Comparison of ENCODE assay signal across 9 cellular contexts in genomic region chr17:30379303-30380105, GRCh38. TPM values are rescaled to one million over a fixed set of nuclear protein-coding genes. Genes with fewer than 3 reads are reported as not detected.
A peak's percentile ranks its signal among the peaks of the same experiment; 100 is the strongest.
DNase-seq lines count a peak whose midpoint lies in the region; ATAC-seq and TF ChIP-seq lines count a peak whose summit lies in the region.
"Had no signal": no experiment of that assay in that cellular context is flagged by ENCODE, and none has a peak within 500 bp of the region (broad histone marks: within the 10 kb centered on the region; RNA-seq: fewer than 3 reads in every experiment).

No MANE protein-coding gene starts in this region.

- intact Hi-C loops in CD4-positive, alpha-beta memory T cell (cut with micrococcal nuclease) = loop anchor here (2.0 kb wide), 1 partner anchor 329 kb away; no protein-coding TSS in a partner anchor

- peak; percentile 6 to 45 (median 24) for DNase-seq in CD4-positive, alpha-beta memory T cell
- DNase-seq in LNCaP clone FGC (ENCODE audit: low read depth) (no peak), fibroblast of villous mesenchyme (ENCODE audit: low read depth) (no peak), iPS-NIHi7 (ENCODE audit: extremely low spot score) (no peak)
- DNase-seq in activated T-cell treated with anti-CD3 and anti-CD28 coated beads, Interleukin-2, amount 50 U/mL, for 72 hours = peak; percentile 42 to 43

- H3K4me1 ChIP-seq in CD4-positive, alpha-beta memory T cell (ENCODE audit: insufficient read depth, low read length) = peaks cover 69% of the 10 kb centered on the region
- H3K4me1 ChIP-seq in neutrophil (ENCODE audit: control insufficient read depth in 1 of 2, insufficient read depth in 1 of 2, low read depth in 1 of 2, low read length in 1 of 2) = peaks cover 41 to 52% of the 10 kb centered on the region in 2 experiments

- POLR2A ChIA-PET in CD4-positive, alpha-beta memory T cell (lab: Charles Lee; ENCODE audit: partially characterized antibody) = interaction anchor here (0.9 to 4.1 kb wide), 7 partner anchors 16 to 275 kb away, joined by 3 to 39 read pairs (median 7); partner anchors contain the start of genes BLMH and GOSR1

- H3K27me3 ChIP-seq in CD4-positive, alpha-beta memory T cell (ENCODE audit: insufficient read depth, low read length) = no peaks in the 10 kb centered on the region
- no peaks in the 10 kb centered on the region for H3K27me3 ChIP-seq in neutrophil

- peaks cover 0 to 2% of the 10 kb centered on the region in 2 donors for H3K27me3 Mint-ChIP-seq in CD4-positive, alpha-beta memory T cell
- H3K27me3 Mint-ChIP-seq in activated T-cell treated with anti-CD3 and anti-CD28 coated beads, Interleukin-2, amount 50 U/mL, for 72 hours (ENCODE audit: low read depth) = no peaks in the 10 kb centered on the region

- no peak for TF ChIP-seq CTCF in LNCaP clone FGC (IDR thresholded peaks at IDR 0.05; ENCODE audit: control insufficient read depth, extremely low read depth, insufficient read depth)
- TF ChIP-seq CTCF in fibroblast of villous mesenchyme (IDR thresholded peaks at IDR 0.05; ENCODE audit: insufficient read depth, low read depth, low read length) = no peak
- TF ChIP-seq CTCF in neutrophil (IDR thresholded peaks at IDR 0.05) = no peak

- peak overlapping the region; percentile 19 to 56 for H3K4me3 ChIP-seq in CD4-positive, alpha-beta memory T cell (ENCODE audit: low read length in 2 of 2)
- peak overlapping the region; percentile 73 for H3K4me3 ChIP-seq in LNCaP clone FGC (ENCODE audit: low read depth, low read length)
- peak overlapping the region; percentile 78 for H3K4me3 ChIP-seq in fibroblast of villous mesenchyme (ENCODE audit: low read depth, low read length)
- H3K4me3 ChIP-seq in neutrophil (ENCODE audit: low read depth in 1 of 2, low read length in 1 of 2) = peak overlapping the region; percentile 84 to 98

- CTCF ChIA-PET in CD4-positive, alpha-beta memory T cell (lab: Charles Lee; ENCODE audit: partially characterized antibody) = interaction anchor here (0.9 to 3.3 kb wide), 5 partner anchors 18 to 97 kb away, joined by 3 to 25 read pairs (median 4); partner anchors contain the start of gene GOSR1

- H3K4me3 Mint-ChIP-seq in CD4-positive, alpha-beta memory T cell = peak overlapping the region; percentile 84 to 92 (median 89)
- peak overlapping the region; percentile 78 to 94 for H3K4me3 Mint-ChIP-seq in activated T-cell treated with anti-CD3 and anti-CD28 coated beads, Interleukin-2, amount 50 U/mL, for 72 hours

- ATAC-seq in GM21576 (IDR thresholded peaks at IDR 0.05; ENCODE audit: unreplicated experiment) = peak; percentile 14
- peak; percentile 10 to 16 for ATAC-seq in activated T-cell treated with anti-CD3 and anti-CD28 coated beads, Interleukin-2, amount 50 U/mL, for 72 hours (replicated peaks in 1 of 2)
- ATAC-seq in GM21367 (IDR thresholded peaks at IDR 0.05; ENCODE audit: unreplicated experiment) = no peak

- H3K9me3 ChIP-seq in CD4-positive, alpha-beta memory T cell (ENCODE audit: control insufficient read depth in 1 of 2, low read length in 2 of 2) = no peaks in the 10 kb centered on the region
- no peaks in the 10 kb centered on the region for H3K9me3 ChIP-seq in neutrophil

- H3K36me3 Mint-ChIP-seq in CD4-positive, alpha-beta memory T cell = peaks cover 0 to 6% of the 10 kb centered on the region in 2 donors
- peaks cover 0 to 4% of the 10 kb centered on the region in 2 donors for H3K36me3 Mint-ChIP-seq in activated T-cell treated with anti-CD3 and anti-CD28 coated beads, Interleukin-2, amount 50 U/mL, for 72 hours (ENCODE audit: insufficient read depth in 2 of 2)

- H3K27ac ChIP-seq in CD4-positive, alpha-beta memory T cell (ENCODE audit: low read depth, low read length) = peak overlapping the region; percentile 85
- peak overlapping the region; percentile 94 for H3K27ac ChIP-seq in neutrophil

- H3K36me3 ChIP-seq in CD4-positive, alpha-beta memory T cell (ENCODE audit: insufficient read depth, low read length) = no peaks in the 10 kb centered on the region
- no peaks in the 10 kb centered on the region for H3K36me3 ChIP-seq in neutrophil

- H3K4me1 Mint-ChIP-seq in CD4-positive, alpha-beta memory T cell = peaks cover 43 to 68% (median 55%) of the 10 kb centered on the region in 4 donors
- peaks cover 79% of the 10 kb centered on the region for H3K4me1 Mint-ChIP-seq in activated T-cell treated with anti-CD3 and anti-CD28 coated beads, Interleukin-2, amount 50 U/mL, for 72 hours (ENCODE audit: low read depth)

- peak overlapping the region; percentile 30 to 94 (median 85) for H3K27ac Mint-ChIP-seq in CD4-positive, alpha-beta memory T cell
- H3K27ac Mint-ChIP-seq in activated T-cell treated with anti-CD3 and anti-CD28 coated beads, Interleukin-2, amount 50 U/mL, for 72 hours = peak overlapping the region; percentile 33

- H3K9me3 Mint-ChIP-seq in CD4-positive, alpha-beta memory T cell = no peaks in the 10 kb centered on the region
- H3K9me3 Mint-ChIP-seq in activated T-cell treated with anti-CD3 and anti-CD28 coated beads, Interleukin-2, amount 50 U/mL, for 72 hours = no peaks in the 10 kb centered on the region

RNA-seq across cellular contexts. Expression of gene CPD, which starts 0.8 kb away (rescaled TPM):
- total RNA-seq in CD4-positive, alpha-beta memory T cell = 10 to 100 TPM; 23.6 to 24.6 TPM
- 10 to 100 TPM; 15.6 to 17.9 TPM for polyA plus RNA-seq in CD4-positive, alpha-beta memory T cell
- 10 to 100 TPM; 46.5 to 46.8 TPM for total RNA-seq in activated T-cell treated with anti-CD3 and anti-CD28 coated beads, Interleukin-2, amount 50 U/mL, for 72 hours
- total RNA-seq in fibroblast of villous mesenchyme = 116 and 177 TPM in 2 replicates

RNA-seq across cellular contexts. Expression of gene TMIGD1, which starts 45.6 kb away (rescaled TPM):
- not detected for total RNA-seq in CD4-positive, alpha-beta memory T cell
- polyA plus RNA-seq in CD4-positive, alpha-beta memory T cell = not detected
- not detected for total RNA-seq in activated T-cell treated with anti-CD3 and anti-CD28 coated beads, Interleukin-2, amount 50 U/mL, for 72 hours
- total RNA-seq in fibroblast of villous mesenchyme = not detected in 2 replicates
- total RNA-seq: HT1080 had no signal

Comparison
In these comparisons a context has a peak if more than half of its experiments do, and no peak if none do; other contexts are left out.
1. DNase-seq: peak in CD4-positive, alpha-beta memory T cell (5 of 5) and activated T-cell treated with anti-CD3 and anti-CD28 coated beads, Interleukin-2, amount 50 U/mL, for 72 hours (2 of 2); none in LNCaP clone FGC (single experiment), fibroblast of villous mesenchyme (single experiment) and iPS-NIHi7 (single experiment).
2. H3K4me3 ChIP-seq: peak in every context shown above with its lines; median percentile 91 in neutrophil; 78 in fibroblast of villous mesenchyme; 73 in LNCaP clone FGC; 38 in CD4-positive, alpha-beta memory T cell.